ENCODE assay signal across 8 cellular contexts in genomic region chr11:70650075-70650909, GRCh38.
DNase-seq lines count a peak whose midpoint lies in the region; TF ChIP-seq lines count a peak whose summit lies in the region.

No MANE protein-coding gene starts in this region.

- H3K27ac ChIP-seq in osteoblast (ENCODE audit: low read depth, low read length) = no peak overlapping the region

- no peaks in the 10 kb centered on the region for H3K4me1 ChIP-seq in osteoblast (ENCODE audit: insufficient read depth, low read length)

- no peak overlapping the region for H2AFZ ChIP-seq in osteoblast (ENCODE audit: low read length)

- no peaks in the 10 kb centered on the region for H3K79me2 ChIP-seq in osteoblast (ENCODE audit: insufficient read depth, low read length)

- no peak overlapping the region for H3K4me2 ChIP-seq in osteoblast (ENCODE audit: insufficient read depth, low read length)

- H3K27me3 ChIP-seq in osteoblast (ENCODE audit: insufficient read depth, low read length) = no peaks in the 10 kb centered on the region

- peaks cover 12% of the 10 kb centered on the region for H4K20me1 ChIP-seq in osteoblast (ENCODE audit: insufficient read depth, low read length)

- no peaks in the 10 kb centered on the region for H3K9me3 ChIP-seq in osteoblast (ENCODE audit: low read depth, low read length)

- H3K4me3 ChIP-seq in fibroblast of mammary gland (ENCODE audit: control insufficient read depth, low read depth, low read length) (no peak overlapping the region), osteoblast (ENCODE audit: insufficient read depth, low read length) (no peak overlapping the region)

- TF ChIP-seq CTCF in fibroblast of mammary gland (conservative IDR thresholded peaks at IDR 0.05; ENCODE audit: control insufficient read depth, insufficient read depth, low read depth, low read length) (no peak), osteoblast (IDR thresholded peaks at IDR 0.05; ENCODE audit: extremely low read depth, low read depth, low read length) (no peak)

- no peaks in the 10 kb centered on the region for H3K36me3 ChIP-seq in osteoblast (ENCODE audit: insufficient read depth, low read length)

- DNase-seq in AML-193 (lab: John Stamatoyannopoulos, UW) (peak; percentile 24 to 43), HK-2 (ENCODE audit: unreplicated experiment) (peak; percentile 69), T1000 (lab: John Stamatoyannopoulos, UW) (peak; percentile 73), fibroblast of mammary gland (ENCODE audit: low read depth) (peak; percentile 60), osteoblast (ENCODE audit: insufficient read length, low spot score, missing footprints) (peak; percentile 98), NCI-H2029 treated with DMSO at 0.1 percent for 48 hours (lab: John Stamatoyannopoulos, UW) (no peak), NCI-H510A treated with DMSO at 0.1 percent for 48 hours (lab: John Stamatoyannopoulos, UW) (no peak), NCI-H82 (lab: John Stamatoyannopoulos, UW) (no peak)

Comparison
In these comparisons a context has a peak if more than half of its experiments do, and no peak if none do; other contexts are left out.
1. DNase-seq: peak in AML-193 (2 of 2), HK-2 (single experiment), T1000 (single experiment), fibroblast of mammary gland (single experiment) and osteoblast (single experiment); none in NCI-H2029 treated with DMSO at 0.1 percent for 48 hours (single experiment), NCI-H510A treated with DMSO at 0.1 percent for 48 hours (single experiment) and NCI-H82 (single experiment).